Comparison of ENCODE assay signal across 11 cellular contexts in the genomic region with DNA sequence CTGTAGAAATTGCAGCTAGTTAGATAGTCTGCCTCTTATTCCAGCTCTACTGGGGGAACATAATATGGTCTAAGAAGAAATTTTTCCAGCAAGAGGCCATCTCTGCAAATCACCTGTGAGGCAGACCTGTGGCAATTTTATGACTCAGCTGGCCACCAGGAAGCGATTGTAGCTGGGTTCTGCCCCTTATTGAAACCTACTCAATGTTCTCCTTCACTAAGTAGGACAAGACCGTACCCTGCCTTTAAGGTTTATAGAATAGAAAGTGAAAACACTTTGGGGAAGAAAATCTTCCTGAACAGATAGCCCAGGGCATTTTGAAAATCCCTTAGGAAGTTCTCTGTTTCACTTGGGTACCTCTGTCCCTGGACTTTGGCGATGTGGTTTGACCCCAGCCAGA. TPM values are rescaled to one million over a fixed set of nuclear protein-coding genes. Genes with fewer than 3 reads are reported as not detected.
DNase-seq lines count a peak whose midpoint lies in the region; ATAC-seq and TF ChIP-seq lines count a peak whose summit lies in the region.
"Had no signal": no experiment of that assay in that cellular context is flagged by ENCODE, and none has a peak within 500 bp of the region (broad histone marks: within the 10 kb centered on the region; RNA-seq: fewer than 3 reads in every experiment).

No MANE protein-coding gene starts in this region.

- H3K4me1 Mint-ChIP-seq in activated naive CD4-positive, alpha-beta T cell treated with anti-CD3 and anti-CD28 coated beads for 36 hours (ENCODE audit: low read depth): peaks cover 10% of the 10 kb centered on the region
- H3K4me1 Mint-ChIP-seq in activated CD8-positive, alpha-beta T cell treated with anti-CD3 and anti-CD28 coated beads for 36 hours (ENCODE audit: low read depth): peaks cover 47% of the 10 kb centered on the region

- H3K4me1 ChIP-seq in upper lobe of left lung (peaks cover 0 to 23% (median 10%) of the 10 kb centered on the region in 4 donors), gastrocnemius medialis (no peaks in the 10 kb centered on the region), right atrium auricular region (no peaks in the 10 kb centered on the region)
- H3K4me1 ChIP-seq: pancreas had no signal

- peak in 1 of 2 donors; percentile 25 for ATAC-seq in activated naive CD4-positive, alpha-beta T cell treated with anti-CD3 and anti-CD28 coated beads, Interleukin-2, amount 50 U/mL, for 72 hours
- ATAC-seq in HG02938 (IDR thresholded peaks at IDR 0.05; ENCODE audit: unreplicated experiment): peak; percentile 33
- peak; percentile 41 for ATAC-seq in activated CD8-positive, alpha-beta T cell treated with anti-CD3 and anti-CD28 coated beads for 36 hours
- ATAC-seq in upper lobe of left lung (ENCODE audit: low FRiP score in 2 of 2): no peak
- ATAC-seq in gastrocnemius medialis: no peak

- no peaks in the 10 kb centered on the region for H3K36me3 Mint-ChIP-seq in activated naive CD4-positive, alpha-beta T cell treated with anti-CD3 and anti-CD28 coated beads, Interleukin-2, amount 50 U/mL, for 72 hours
- H3K36me3 Mint-ChIP-seq in activated naive CD4-positive, alpha-beta T cell treated with anti-CD3 and anti-CD28 coated beads for 36 hours (ENCODE audit: low read depth): no peaks in the 10 kb centered on the region
- H3K36me3 Mint-ChIP-seq in activated CD8-positive, alpha-beta T cell treated with anti-CD3 and anti-CD28 coated beads for 36 hours (ENCODE audit: low read depth): peaks cover 2% of the 10 kb centered on the region

- no peaks in the 10 kb centered on the region for H3K36me3 ChIP-seq in upper lobe of left lung
- no peaks in the 10 kb centered on the region for H3K36me3 ChIP-seq in gastrocnemius medialis
- no peaks in the 10 kb centered on the region for H3K36me3 ChIP-seq in right atrium auricular region
- H3K36me3 ChIP-seq: pancreas had no signal

- H3K9me3 Mint-ChIP-seq in activated naive CD4-positive, alpha-beta T cell treated with anti-CD3 and anti-CD28 coated beads, Interleukin-2, amount 50 U/mL, for 72 hours: no peaks in the 10 kb centered on the region
- no peaks in the 10 kb centered on the region for H3K9me3 Mint-ChIP-seq in activated naive CD4-positive, alpha-beta T cell treated with anti-CD3 and anti-CD28 coated beads for 36 hours
- no peaks in the 10 kb centered on the region for H3K9me3 Mint-ChIP-seq in activated CD8-positive, alpha-beta T cell treated with anti-CD3 and anti-CD28 coated beads for 36 hours

- H3K9me3 ChIP-seq in upper lobe of left lung (peaks cover 0 to 4% (median 0%) of the 10 kb centered on the region in 4 donors), gastrocnemius medialis (no peaks in the 10 kb centered on the region), right atrium auricular region (peaks cover 0 to 8% of the 10 kb centered on the region in 2 donors)
- H3K9me3 ChIP-seq: pancreas had no signal

- peak overlapping the region; percentile 13 to 85 for H3K27ac Mint-ChIP-seq in activated naive CD4-positive, alpha-beta T cell treated with anti-CD3 and anti-CD28 coated beads, Interleukin-2, amount 50 U/mL, for 72 hours
- H3K27ac Mint-ChIP-seq in activated naive CD4-positive, alpha-beta T cell treated with anti-CD3 and anti-CD28 coated beads for 36 hours: no peak overlapping the region
- H3K27ac Mint-ChIP-seq in activated CD8-positive, alpha-beta T cell treated with anti-CD3 and anti-CD28 coated beads for 36 hours: peak overlapping the region; percentile 89

- no peak overlapping the region for H3K4me3 Mint-ChIP-seq in activated naive CD4-positive, alpha-beta T cell treated with anti-CD3 and anti-CD28 coated beads for 36 hours
- peak overlapping the region; percentile 52 for H3K4me3 Mint-ChIP-seq in activated CD8-positive, alpha-beta T cell treated with anti-CD3 and anti-CD28 coated beads for 36 hours

- H3K27me3 ChIP-seq in upper lobe of left lung (no peaks in the 10 kb centered on the region), gastrocnemius medialis (no peaks in the 10 kb centered on the region), right atrium auricular region (no peaks in the 10 kb centered on the region)
- H3K27me3 ChIP-seq: pancreas had no signal

- intact Hi-C loops in activated naive CD4-positive, alpha-beta T cell treated with anti-CD3 and anti-CD28 coated beads for 36 hours (cut with micrococcal nuclease): loop anchor here (1.0 kb wide), 1 partner anchor 8 kb away; a partner anchor contains a TSS
- intact Hi-C loops in activated CD8-positive, alpha-beta T cell treated with anti-CD3 and anti-CD28 coated beads for 36 hours (cut with micrococcal nuclease): no loop called here
- intact Hi-C loops in lower leg skin (cut with DNase I; ENCODE audit: low total_unique reads): no loop called here
- intact Hi-C loops in gastrocnemius medialis (cut with DNase I; ENCODE audit: low total_unique reads): no loop called here

- POLR2A ChIA-PET in activated CD8-positive, alpha-beta T cell treated with anti-CD3 and anti-CD28 coated beads for 36 hours (lab: Charles Lee): interaction anchor here (2.7 kb wide), 1 partner anchor 10 kb away, joined by 10 read pairs; no protein-coding TSS in a partner anchor

- CTCF ChIA-PET in activated naive CD4-positive, alpha-beta T cell treated with anti-CD3 and anti-CD28 coated beads for 36 hours (lab: Charles Lee): no interaction called here
- CTCF ChIA-PET in activated CD8-positive, alpha-beta T cell treated with anti-CD3 and anti-CD28 coated beads for 36 hours (lab: Charles Lee): interaction anchor here (1.6 kb wide), 1 partner anchor 9 kb away, joined by 15 read pairs; no protein-coding TSS in a partner anchor

- 69 to 72% methylated on average over 2 to 3 of the region's 3 CpGs for WGBS in upper lobe of left lung, 2 donors
- WGBS in lower leg skin, 2 donors: 74 to 77% methylated on average over 3 of the region's 3 CpGs

- in situ Hi-C loops in gastrocnemius medialis (cut with MboI; ENCODE audit: low sequenced_read_pairs in 4 of 4): no loop called here

- TF ChIP-seq POLR2A in upper lobe of left lung (IDR thresholded peaks at IDR 0.05) (no peak), lower leg skin (IDR thresholded peaks at IDR 0.05) (no peak), gastrocnemius medialis (IDR thresholded peaks at IDR 0.05) (no peak)

- DNase-seq in activated naive CD4-positive, alpha-beta T cell treated with anti-CD3 and anti-CD28 coated beads, Interleukin-2, amount 50 U/mL, for 72 hours (ENCODE audit: low spot score in 2 of 2): no peak
- no peak for DNase-seq in activated naive CD4-positive, alpha-beta T cell treated with anti-CD3 and anti-CD28 coated beads for 36 hours
- DNase-seq in activated CD8-positive, alpha-beta T cell treated with anti-CD3 and anti-CD28 coated beads for 36 hours: peak; percentile 45
- DNase-seq in upper lobe of left lung: no peak
- no peak for DNase-seq in lower leg skin (ENCODE audit: low spot score in 2 of 2)
- no peak for DNase-seq in gastrocnemius medialis
- DNase-seq in right atrium auricular region (ENCODE audit: low spot score): no peak
- DNase-seq: NCI-H748 treated with DMSO at 0.1 percent for 48 hours, pancreas had no signal

- no peak overlapping the region for H3K4me3 ChIP-seq in upper lobe of left lung
- no peak overlapping the region for H3K4me3 ChIP-seq in lower leg skin (ENCODE audit: low read depth, poor library complexity, severe bottlenecking)
- no peak overlapping the region for H3K4me3 ChIP-seq in gastrocnemius medialis
- H3K4me3 ChIP-seq in right atrium auricular region: no peak overlapping the region
- H3K4me3 ChIP-seq: pancreas had no signal

- peaks cover 15% of the 10 kb centered on the region for H3K27me3 Mint-ChIP-seq in activated naive CD4-positive, alpha-beta T cell treated with anti-CD3 and anti-CD28 coated beads for 36 hours (ENCODE audit: low read depth)
- no peaks in the 10 kb centered on the region for H3K27me3 Mint-ChIP-seq in activated CD8-positive, alpha-beta T cell treated with anti-CD3 and anti-CD28 coated beads for 36 hours

- no peak for TF ChIP-seq EP300 in upper lobe of left lung (IDR thresholded peaks at IDR 0.05)

- TF ChIP-seq CTCF in activated CD8-positive, alpha-beta T cell treated with anti-CD3 and anti-CD28 coated beads for 36 hours (IDR thresholded peaks at IDR 0.05): no peak
- TF ChIP-seq CTCF in upper lobe of left lung (IDR thresholded peaks at IDR 0.05) (no peak), lower leg skin (IDR thresholded peaks at IDR 0.05) (no peak), gastrocnemius medialis (IDR thresholded peaks at IDR 0.05 in 4 of 5, conservative IDR thresholded peaks at IDR 0.05 in 1 of 5) (no peak), right atrium auricular region (IDR thresholded peaks at IDR 0.05) (no peak)

- H3K27ac ChIP-seq in upper lobe of left lung: peak overlapping the region; percentile 26 to 77 (median 40)
- H3K27ac ChIP-seq in gastrocnemius medialis: no peak overlapping the region
- no peak overlapping the region for H3K27ac ChIP-seq in right atrium auricular region
- H3K27ac ChIP-seq: pancreas had no signal

RNA-seq across cellular contexts. Expression of a gene that starts 7.9 kb away (rescaled TPM):
- total RNA-seq in activated naive CD4-positive, alpha-beta T cell treated with anti-CD3 and anti-CD28 coated beads, Interleukin-2, amount 50 U/mL, for 72 hours: 10 to 100 TPM; 34.3 to 64.4 TPM
- 1 to 10 TPM; 8.3 TPM for total RNA-seq in activated naive CD4-positive, alpha-beta T cell treated with anti-CD3 and anti-CD28 coated beads for 36 hours
- 100 to 1,000 TPM; 230 to 253 TPM for total RNA-seq in activated CD8-positive, alpha-beta T cell treated with anti-CD3 and anti-CD28 coated beads for 36 hours
- total RNA-seq in upper lobe of left lung (10 to 100 TPM in 2 of 6 donors, 1 to 10 TPM in 3, under 1 TPM in 1; 0.55 to 24.9 (median 2.9) TPM), lower leg skin (1 to 10 TPM in 1 of 4 donors, under 1 TPM in 1, not detected in 2; 0.79 to 2.9 TPM), gastrocnemius medialis (1 to 10 TPM in 1 of 4 donors, under 1 TPM in 1, not detected in 2; 0.68 to 1.7 TPM), right atrium auricular region (1 to 10 TPM; 1.0 to 2.0 TPM)
- total RNA-seq: LHCN-M2 had no signal

RNA-seq across cellular contexts. Expression of a gene that starts 18.0 kb away (rescaled TPM):
- under 1 TPM in 1 of 2 donors, not detected in 1; 0.37 TPM for total RNA-seq in activated naive CD4-positive, alpha-beta T cell treated with anti-CD3 and anti-CD28 coated beads, Interleukin-2, amount 50 U/mL, for 72 hours
- total RNA-seq in activated naive CD4-positive, alpha-beta T cell treated with anti-CD3 and anti-CD28 coated beads for 36 hours: not detected
- total RNA-seq in activated CD8-positive, alpha-beta T cell treated with anti-CD3 and anti-CD28 coated beads for 36 hours: not detected
- total RNA-seq in upper lobe of left lung (100 to 1,000 TPM in 4 of 6 donors, 10 to 100 TPM in 2; 50.3 to 250 (median 169) TPM), lower leg skin (under 1 TPM in 1 of 4 donors, not detected in 3; 0.19 TPM), gastrocnemius medialis (1 to 10 TPM in 1 of 4 donors, under 1 TPM in 1, not detected in 2; 0.71 to 4.1 TPM), right atrium auricular region (1 to 10 TPM; 1.0 to 3.6 TPM)
- total RNA-seq: LHCN-M2 had no signal

RNA-seq across cellular contexts. Expression of a gene that starts 21.6 kb away (rescaled TPM):
- total RNA-seq in activated naive CD4-positive, alpha-beta T cell treated with anti-CD3 and anti-CD28 coated beads, Interleukin-2, amount 50 U/mL, for 72 hours: 10 to 100 TPM; 22.9 to 65.8 TPM
- total RNA-seq in activated naive CD4-positive, alpha-beta T cell treated with anti-CD3 and anti-CD28 coated beads for 36 hours: 1 to 10 TPM; 4.6 to 5.5 TPM
- total RNA-seq in activated CD8-positive, alpha-beta T cell treated with anti-CD3 and anti-CD28 coated beads for 36 hours: 100 to 1,000 TPM; 287 to 290 TPM
- total RNA-seq in upper lobe of left lung (10 to 100 TPM in 4 of 6 donors, 1 to 10 TPM in 2; 5.7 to 24.0 (median 14.1) TPM), lower leg skin (under 1 TPM in 3 of 4 donors, not detected in 1; 0.29 to 0.76 (median 0.61) TPM), gastrocnemius medialis (under 1 TPM in 2 of 4 donors, not detected in 2; 0.42 to 0.49 TPM), right atrium auricular region (1 to 10 TPM; 1.7 to 2.8 TPM)
- total RNA-seq: LHCN-M2 had no signal

Comparison
In these comparisons a context has a peak if more than half of its experiments do, and no peak if none do; other contexts are left out.
1. ATAC-seq: peak in HG02938 (single experiment) and activated CD8-positive, alpha-beta T cell treated with anti-CD3 and anti-CD28 coated beads for 36 hours (single experiment); none in upper lobe of left lung (0 of 2) and gastrocnemius medialis (0 of 2).
2. H3K27ac ChIP-seq: peak in upper lobe of left lung (4 of 4); none in gastrocnemius medialis (0 of 4) and right atrium auricular region (0 of 2).
3. RNA of a gene that starts 18.0 kb away (total RNA-seq): 50.3 to 250 TPM in upper lobe of left lung; 1.0 to 3.6 TPM in right atrium auricular region, 0.71 to 4.1 TPM in gastrocnemius medialis, 0.37 TPM in activated naive CD4-positive, alpha-beta T cell treated with anti-CD3 and anti-CD28 coated beads, Interleukin-2, amount 50 U/mL, for 72 hours, not detected in activated naive CD4-positive, alpha-beta T cell treated with anti-CD3 and anti-CD28 coated beads for 36 hours, not detected in activated CD8-positive, alpha-beta T cell treated with anti-CD3 and anti-CD28 coated beads for 36 hours and 0.19 TPM in lower leg skin; every median in the first group is over 4 times any median in the second.
4. RNA of a gene that starts 21.6 kb away (total RNA-seq): 287 to 290 TPM in activated CD8-positive, alpha-beta T cell treated with anti-CD3 and anti-CD28 coated beads for 36 hours; 22.9 to 65.8 TPM in activated naive CD4-positive, alpha-beta T cell treated with anti-CD3 and anti-CD28 coated beads, Interleukin-2, amount 50 U/mL, for 72 hours, 5.7 to 24.0 TPM in upper lobe of left lung, 4.6 to 5.5 TPM in activated naive CD4-positive, alpha-beta T cell treated with anti-CD3 and anti-CD28 coated beads for 36 hours, 1.7 to 2.8 TPM in right atrium auricular region, 0.29 to 0.76 TPM in lower leg skin and 0.42 to 0.49 TPM in gastrocnemius medialis; every median in the first group is over 4 times any median in the second.